ENCODE assay signal across 1 cellular context in genomic region chr9:111568127-111568526, GRCh38. TPM values are rescaled to one million over a fixed set of nuclear protein-coding genes. Genes with fewer than 3 reads are reported as not detected.
"Had no signal": no experiment of that assay in that cellular context is flagged by ENCODE, and none has a peak within 500 bp of the region (broad histone marks: within the 10 kb centered on the region; RNA-seq: fewer than 3 reads in every experiment).

No MANE protein-coding gene starts in this region.

RNA-seq across cellular contexts. Expression of gene PTGR1, which starts 31.3 kb away (rescaled TPM):
- total RNA-seq: natural killer cell had no signal
